ENCODE assay signal across 21 cellular contexts in the genomic region with DNA sequence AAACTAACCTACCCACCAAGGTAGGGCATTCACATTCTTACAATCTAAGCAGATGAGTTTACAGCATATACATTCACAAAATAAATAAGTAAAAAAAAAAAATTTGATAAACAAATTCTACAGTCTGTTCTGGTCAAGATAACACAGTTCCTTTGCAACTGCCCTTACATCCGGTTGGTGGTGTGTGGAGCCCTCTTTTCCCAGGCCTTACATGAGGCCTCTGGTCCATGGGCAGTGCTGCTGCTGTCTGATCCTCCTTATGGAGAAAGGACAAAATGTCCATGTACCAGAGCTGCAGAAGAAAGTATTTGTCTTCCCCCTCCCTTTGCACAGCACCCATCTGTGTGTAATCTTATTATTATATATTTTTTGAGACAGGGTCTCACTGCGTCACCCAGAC. TPM values are rescaled to one million over a fixed set of nuclear protein-coding genes. Genes with fewer than 3 reads are reported as not detected.
DNase-seq lines count a peak whose midpoint lies in the region; ATAC-seq and TF ChIP-seq lines count a peak whose summit lies in the region.
"Had no signal": no experiment of that assay in that cellular context is flagged by ENCODE, and none has a peak within 500 bp of the region (broad histone marks: within the 10 kb centered on the region; RNA-seq: fewer than 3 reads in every experiment).

No MANE protein-coding gene starts in this region.

- POLR2A ChIA-PET in SK-N-SH (lab: Yijun Ruan, JAX), result no interaction called here

- H4K20me1 ChIP-seq in SK-N-SH (ENCODE audit: insufficient read depth) (peaks cover 12% of the 10 kb centered on the region), smooth muscle cell (ENCODE audit: low read depth) (peaks cover 19% of the 10 kb centered on the region)

- no peak for ATAC-seq in SK-N-SH treated with all-trans-retinoic acid at 6 μM for 48 hours
- ATAC-seq: left ventricle myocardium superior, upper lobe of right lung had no signal

- H3K9ac ChIP-seq in SK-N-SH (no peak overlapping the region), smooth muscle cell (ENCODE audit: low read depth) (no peak overlapping the region)

- H3K4me1 ChIP-seq in SK-N-SH (ENCODE audit: control insufficient read depth in 1 of 2, insufficient read depth in 2 of 2, low read depth in 1 of 2, low read length in 1 of 2) (peaks cover 0 to 14% of the 10 kb centered on the region in 2 experiments; a peak in 2 of 4 replicates), smooth muscle cell (ENCODE audit: low read depth) (peaks cover 28% of the 10 kb centered on the region), sigmoid colon (peaks cover 2 to 27% (median 16%) of the 10 kb centered on the region in 4 donors)

- H3F3A ChIP-seq in SK-N-SH (replicated peaks; ENCODE audit: insufficient read depth) (peaks cover 6% of the 10 kb centered on the region), smooth muscle cell (ENCODE audit: low read depth) (peaks cover 4% of the 10 kb centered on the region)

- no peaks in the 10 kb centered on the region for H3K9me2 ChIP-seq in SK-N-SH

- H3K27ac ChIP-seq in SK-N-SH (ENCODE audit: low read depth in 2 of 2, low read length in 1 of 2), result no peak overlapping the region
- no peak overlapping the region for H3K27ac ChIP-seq in smooth muscle cell (ENCODE audit: low read depth)
- no peak overlapping the region for H3K27ac ChIP-seq in sigmoid colon
- H3K27ac ChIP-seq: upper lobe of right lung had no signal

- CTCF ChIA-PET in SK-N-SH (lab: Yijun Ruan, JAX), result no interaction called here

- no peak for TF ChIP-seq EP300 in SK-N-SH (IDR thresholded peaks at IDR 0.05; ENCODE audit: borderline replicate concordance in 1 of 2, low read depth in 1 of 2, low read length in 1 of 2)
- no peak for TF ChIP-seq EP300 in sigmoid colon (IDR thresholded peaks at IDR 0.05)

- TF ChIP-seq CTCF in SK-N-SH (IDR thresholded peaks at IDR 0.05) (no peak), WI38 (IDR thresholded peaks at IDR 0.05; ENCODE audit: low read depth, low read length) (no peak), fibroblast of villous mesenchyme (IDR thresholded peaks at IDR 0.05; ENCODE audit: insufficient read depth, low read depth, low read length) (peak; percentile 7), smooth muscle cell (IDR thresholded peaks at IDR 0.05; ENCODE audit: borderline replicate concordance, insufficient read depth, poor library complexity, severe bottlenecking) (no peak), sigmoid colon (IDR thresholded peaks at IDR 0.05) (no peak)

- H3K4me2 ChIP-seq in SK-N-SH, result peak overlapping the region; percentile 90
- H3K4me2 ChIP-seq in smooth muscle cell, result peak overlapping the region; percentile 89

- H3K36me3 ChIP-seq in SK-N-SH (replicated peaks in 1 of 2; ENCODE audit: control insufficient read depth in 1 of 2, insufficient read depth in 2 of 2, low read length in 1 of 2) (peaks cover 0 to 16% of the 10 kb centered on the region in 2 experiments), smooth muscle cell (ENCODE audit: low read depth) (no peaks in the 10 kb centered on the region), sigmoid colon (no peaks in the 10 kb centered on the region)
- H3K36me3 ChIP-seq: ovary, upper lobe of right lung had no signal

- no peak for DNase-seq in SK-N-SH
- peak; percentile 57 for DNase-seq in fibroblast of villous mesenchyme (ENCODE audit: low read depth)
- no peak for DNase-seq in smooth muscle cell (lab: John Stamatoyannopoulos, UW; ENCODE audit: unreplicated experiment)
- no peak for DNase-seq in amniotic stem cell (lab: John Stamatoyannopoulos, UW)
- no peak for DNase-seq in NCI-H128 (lab: John Stamatoyannopoulos, UW; ENCODE audit: unreplicated experiment)
- no peak for DNase-seq in sigmoid colon
- DNase-seq: activated B cell treated with CpG ODN at 0.5 μM for 24 hours; activated T-cell treated with anti-CD3 and anti-CD28 coated beads for 4 hours; effector CD4-positive, alpha-beta T cell; H9; hippocampal formation; left ventricle myocardium superior; NCI-H1092 treated with DMSO at 0.1 percent for 48 hours; Right ventricle myocardium superior; stimulated activated CD4-positive, alpha-beta T cell treated with anti-CD3 and anti-CD28 coated beads, Interleukin-15, amount 100 ng/mL, for 24 hours; upper lobe of right lung had no signal

- TF ChIP-seq POLR2A in sigmoid colon (IDR thresholded peaks at IDR 0.05), result no peak

- intact Hi-C loops in sigmoid colon (cut with DNase I), result loop anchor here (5.0 to 10.0 kb wide), 3 partner anchors 110 to 433 kb away; a partner anchor contains a TSS

- peaks cover 76% of the 10 kb centered on the region for H3K79me2 ChIP-seq in SK-N-SH (ENCODE audit: insufficient read depth)
- H3K79me2 ChIP-seq in smooth muscle cell (ENCODE audit: low read depth), result peaks cover 48% of the 10 kb centered on the region

- no peak for TF ChIP-seq RAD21 in SK-N-SH (IDR thresholded peaks at IDR 0.05; ENCODE audit: low read length)

- H3K27me3 ChIP-seq in SK-N-SH (ENCODE audit: insufficient read depth), result no peaks in the 10 kb centered on the region
- H3K27me3 ChIP-seq in smooth muscle cell (ENCODE audit: low read depth), result no peaks in the 10 kb centered on the region
- H3K27me3 ChIP-seq in sigmoid colon, result no peaks in the 10 kb centered on the region
- H3K27me3 ChIP-seq: ovary, upper lobe of right lung had no signal

- H3K9me3 ChIP-seq in SK-N-SH (no peaks in the 10 kb centered on the region), smooth muscle cell (replicated peaks; ENCODE audit: low read depth) (no peaks in the 10 kb centered on the region), sigmoid colon (peaks cover 0 to 3% (median 0%) of the 10 kb centered on the region in 4 donors)
- H3K9me3 ChIP-seq: ovary, upper lobe of right lung had no signal

- WGBS in SK-N-SH (ENCODE audit: low lambda C conversion rate), result 87% methylated on average over 2 of the region's 2 CpGs
- 47% methylated on average over 2 of the region's 2 CpGs for WGBS in smooth muscle cell (ENCODE audit: low lambda C conversion rate)
- WGBS in sigmoid colon, 2 donors, result 84 to 86% methylated on average over 2 of the region's 2 CpGs

- H3K4me3 ChIP-seq in SK-N-SH (ENCODE audit: low read depth in 2 of 2, low read length in 1 of 2), result peak overlapping the region in 1 of 2 experiments; percentile 94; a peak in 2 of 4 replicates
- peak overlapping the region; percentile 97 for H3K4me3 ChIP-seq in WI38 (ENCODE audit: low read depth, low read length)
- H3K4me3 ChIP-seq in fibroblast of villous mesenchyme (ENCODE audit: low read depth, low read length), result peak overlapping the region; percentile 87
- peak overlapping the region; percentile 97 for H3K4me3 ChIP-seq in smooth muscle cell
- no peak overlapping the region for H3K4me3 ChIP-seq in sigmoid colon
- H3K4me3 ChIP-seq: ovary had no signal

- H2AFZ ChIP-seq in SK-N-SH (ENCODE audit: low read depth) (no peak overlapping the region), smooth muscle cell (ENCODE audit: low read depth) (no peak overlapping the region)

TF ChIP-seq in SK-N-SH, 30 proteins besides CTCF, POLR2A, EP300 and RAD21 (continues in another document):
- TF ChIP-seq POLR2AphosphoS5 (IDR thresholded peaks at IDR 0.05; ENCODE audit: low read depth, low read length), result no peak
- TF ChIP-seq, protein P1, sequence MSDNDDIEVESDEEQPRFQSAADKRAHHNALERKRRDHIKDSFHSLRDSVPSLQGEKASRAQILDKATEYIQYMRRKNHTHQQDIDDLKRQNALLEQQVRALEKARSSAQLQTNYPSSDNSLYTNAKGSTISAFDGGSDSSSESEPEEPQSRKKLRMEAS (IDR thresholded peaks at IDR 0.05; ENCODE audit: low read depth), result no peak

TF ChIP-seq in SK-N-SH treated with all-trans-retinoic acid at 6 μM for 48 hours, 23 proteins besides CTCF, POLR2A, EP300 and RAD21:
- TF ChIP-seq RARB (CRISPR knock-in tag; IDR thresholded peaks at IDR 0.05), result no peak
- TF ChIP-seq TOX (CRISPR knock-in tag; IDR thresholded peaks at IDR 0.05; ENCODE audit: borderline replicate concordance), result no peak
- TF ChIP-seq, protein P2, sequence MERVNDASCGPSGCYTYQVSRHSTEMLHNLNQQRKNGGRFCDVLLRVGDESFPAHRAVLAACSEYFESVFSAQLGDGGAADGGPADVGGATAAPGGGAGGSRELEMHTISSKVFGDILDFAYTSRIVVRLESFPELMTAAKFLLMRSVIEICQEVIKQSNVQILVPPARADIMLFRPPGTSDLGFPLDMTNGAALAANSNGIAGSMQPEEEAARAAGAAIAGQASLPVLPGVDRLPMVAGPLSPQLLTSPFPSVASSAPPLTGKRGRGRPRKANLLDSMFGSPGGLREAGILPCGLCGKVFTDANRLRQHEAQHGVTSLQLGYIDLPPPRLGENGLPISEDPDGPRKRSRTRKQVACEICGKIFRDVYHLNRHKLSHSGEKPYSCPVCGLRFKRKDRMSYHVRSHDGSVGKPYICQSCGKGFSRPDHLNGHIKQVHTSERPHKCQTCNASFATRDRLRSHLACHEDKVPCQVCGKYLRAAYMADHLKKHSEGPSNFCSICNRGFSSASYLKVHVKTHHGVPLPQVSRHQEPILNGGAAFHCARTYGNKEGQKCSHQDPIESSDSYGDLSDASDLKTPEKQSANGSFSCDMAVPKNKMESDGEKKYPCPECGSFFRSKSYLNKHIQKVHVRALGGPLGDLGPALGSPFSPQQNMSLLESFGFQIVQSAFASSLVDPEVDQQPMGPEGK (CRISPR knock-in tag; IDR thresholded peaks at IDR 0.05; ENCODE audit: borderline replicate concordance), result no peak
- no peak for TF ChIP-seq CSDC2 (CRISPR knock-in tag; IDR thresholded peaks at IDR 0.05)
- TF ChIP-seq TCF4 (CRISPR knock-in tag; IDR thresholded peaks at IDR 0.05; ENCODE audit: borderline replicate concordance), result no peak
- no peak for TF ChIP-seq ZFP30 (CRISPR knock-in tag; IDR thresholded peaks at IDR 0.05)
- no peak for TF ChIP-seq GLIS3 (CRISPR knock-in tag; IDR thresholded peaks at IDR 0.05)
- no peak for TF ChIP-seq OSR1 (CRISPR knock-in tag; IDR thresholded peaks at IDR 0.05)
- no peak for TF ChIP-seq PPARA (CRISPR knock-in tag; IDR thresholded peaks at IDR 0.05; ENCODE audit: borderline replicate concordance)
- no peak for TF ChIP-seq ARNTL (CRISPR knock-in tag; IDR thresholded peaks at IDR 0.05; ENCODE audit: borderline replicate concordance, low read depth)

RNA-seq across cellular contexts. Expression of a gene that starts 2.2 kb away (rescaled TPM):
- polyA plus RNA-seq in SK-N-SH (2012; rRNA removed) (47.4 and 81.9 TPM in 2 replicates), smooth muscle cell (144 and 157 TPM in 2 replicates), sigmoid colon (10 to 100 TPM; 36.4 to 46.2 (median 46.0) TPM)
- 75.6 and 89.3 TPM in 2 replicates for polyA plus RNA-seq in SK-N-SH (2012; cell fraction: cytosol; rRNA removed)
- 34.1 and 66.4 TPM in 2 replicates for polyA plus RNA-seq in SK-N-SH (2012; cell fraction: nucleus; rRNA removed)
- total RNA-seq in fibroblast of villous mesenchyme (439 and 632 TPM in 2 replicates), smooth muscle cell (244 and 285 TPM in 2 replicates), sigmoid colon (100 to 1,000 TPM in 2 of 4 donors, 10 to 100 TPM in 2; 43.0 to 143 (median 107) TPM)

RNA-seq across cellular contexts. Expression of a gene that starts 49.4 kb away (rescaled TPM):
- polyA plus RNA-seq in SK-N-SH (2012; rRNA removed) (0.05 and 0.06 TPM in 2 replicates), smooth muscle cell (0.81 and 6.8 TPM in 2 replicates), sigmoid colon (10 to 100 TPM in 2 of 3 donors, 1 to 10 TPM in 1; 7.8 to 12.3 (median 11.0) TPM)
- polyA plus RNA-seq in SK-N-SH (2012; cell fraction: cytosol; rRNA removed), result 0.01 and 0.04 TPM in 2 replicates
- 0.05 and 0.08 TPM in 2 replicates for polyA plus RNA-seq in SK-N-SH (2012; cell fraction: nucleus; rRNA removed)
- total RNA-seq in fibroblast of villous mesenchyme (under 0.01 and 0.32 TPM in 2 replicates), smooth muscle cell (4.6 and 8.7 TPM in 2 replicates), sigmoid colon (under 1 TPM in 2 of 4 donors, not detected in 2; under 0.01 to 0.28 TPM)
- total RNA-seq: A172, activated B cell treated with CpG ODN at 0.5 μM for 24 hours, left ventricle myocardium superior, NCI-H460, Right ventricle myocardium superior had no signal

Comparison
In these comparisons a context has a peak if more than half of its experiments do, and no peak if none do; other contexts are left out.
1. H3K4me3 ChIP-seq: peak in WI38 (single experiment), fibroblast of villous mesenchyme (single experiment) and smooth muscle cell (single experiment); none in sigmoid colon (0 of 4).